8 cellular contexts compared by ENCODE assay signal in the genomic region with DNA sequence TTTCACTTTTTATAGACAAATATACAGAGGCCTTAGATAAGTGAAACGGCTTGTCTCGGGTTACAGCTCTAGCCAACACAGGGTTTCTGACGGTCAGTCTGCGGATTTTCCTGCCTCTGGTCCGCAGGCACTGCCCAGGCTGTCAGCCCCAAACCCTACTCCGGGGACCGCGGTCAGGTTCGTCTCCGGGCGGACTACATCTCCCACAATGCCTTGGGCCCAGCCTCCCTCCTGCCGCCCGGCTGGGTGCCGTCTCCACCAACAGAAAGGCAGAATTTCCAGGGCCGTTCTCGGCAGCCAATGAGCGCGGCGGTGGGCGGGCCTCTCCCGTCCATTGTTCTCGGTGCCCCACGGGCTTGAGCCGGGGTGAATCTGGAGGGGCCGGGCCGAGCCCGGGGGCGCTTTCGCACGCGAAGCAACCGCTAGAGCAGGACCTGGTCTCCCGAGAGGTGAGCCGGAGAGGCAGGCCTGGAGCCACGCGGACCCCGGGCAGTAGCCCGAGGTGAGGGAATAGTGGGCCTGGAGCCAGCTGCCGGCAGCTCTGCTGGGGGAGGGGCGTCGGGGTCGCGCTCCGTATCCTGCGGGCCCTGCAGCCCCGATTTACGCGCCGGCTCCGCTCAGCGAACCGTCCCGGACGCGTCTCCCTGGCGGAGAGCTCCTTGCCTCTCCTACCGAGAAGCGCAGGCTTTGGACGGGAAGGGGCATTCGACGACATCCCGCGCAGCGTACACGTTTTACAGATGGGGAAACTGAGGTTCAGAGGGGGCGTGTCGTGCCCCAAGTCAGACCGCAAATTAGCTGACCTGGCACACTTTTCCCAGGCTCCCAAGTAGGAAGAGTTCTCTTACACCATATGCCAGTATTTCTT. TPM values are rescaled to one million over a fixed set of nuclear protein-coding genes. Genes with fewer than 3 reads are reported as not detected.
DNase-seq lines count a peak whose midpoint lies in the region; ATAC-seq and TF ChIP-seq lines count a peak whose summit lies in the region.

Gene ZSCAN2 (plus strand): TSS at position 323 of the 868 bp plus-strand sequence. CDS start 2,919 bp downstream, outside the sequence.

- 0% methylated on average over 28 of the region's 68 CpGs for WGBS in upper lobe of left lung, 2 donors

- TF ChIP-seq CTCF in GM13976 (IDR thresholded peaks at IDR 0.05; ENCODE audit: borderline replicate concordance, control extremely low read depth, extremely low read depth, insufficient read depth, missing control alignments): no peak
- TF ChIP-seq CTCF in upper lobe of left lung (IDR thresholded peaks at IDR 0.05): peak in 1 of 6 experiments; percentile 8

- ATAC-seq in HG02870 (IDR thresholded peaks at IDR 0.05; ENCODE audit: unreplicated experiment) (peak; percentile 86), T-cell (replicated peaks in 1 of 4) (peak; percentile 96 to 97 (median 97)), left cardiac atrium (peak; percentile 99), upper lobe of left lung (ENCODE audit: low FRiP score in 2 of 2) (peak; percentile 99)

- intact Hi-C loops in left cardiac atrium (cut with DNase I): loop anchor here (5.0 kb wide), 2 partner anchors 51 to 56 kb away; partner anchors contain the start of genes NMB (in 1 of the 2) and WDR73 (in 1 of the 2)
- intact Hi-C loops in posterior vena cava (cut with DNase I): loop anchor here (10.0 kb wide), 2 partner anchors 144 to 324 kb away; partner anchors contain the start of gene ZNF592 (in 1 of the 2)

- no peaks in the 10 kb centered on the region for H3K27me3 ChIP-seq in upper lobe of left lung

- TF ChIP-seq POLR2A in upper lobe of left lung (IDR thresholded peaks at IDR 0.05): peak in 1 of 4 donors; percentile 44

- no peaks in the 10 kb centered on the region for H3K9me3 ChIP-seq in upper lobe of left lung

- peak within 1 kb of the TSS; percentile 77 to 93 for H3K27ac Mint-ChIP-seq in T-cell

- H3K4me1 Mint-ChIP-seq in T-cell: peaks cover 72 to 76% (median 74%) of the 10 kb centered on the region in 3 donors

- no peak for TF ChIP-seq EP300 in upper lobe of left lung (IDR thresholded peaks at IDR 0.05)

- peak within 1 kb of the TSS; percentile 95 for H3K4me3 Mint-ChIP-seq in T-cell

- H3K27me3 Mint-ChIP-seq in T-cell: no peaks in the 10 kb centered on the region

- H3K36me3 ChIP-seq in upper lobe of left lung: peaks cover 0 to 3% (median 0%) of the 10 kb centered on the region in 4 donors

- POLR2A ChIA-PET in T-cell (lab: Charles Lee): interaction anchor here in 1 of 2 donors (0.7 to 1.7 kb wide), 2 partner anchors 24 to 31 kb away, joined by 3 to 4 read pairs; no protein-coding TSS in a partner anchor

- H3K36me3 Mint-ChIP-seq in T-cell: peaks cover 15% of the 10 kb centered on the region

- in situ Hi-C loops in GM13976 (cut with MboI; ENCODE audit: low sequenced_read_pairs, unreplicated experiment): loop anchor here (25.0 kb wide), 1 partner anchor 586 kb away; no protein-coding TSS in a partner anchor

- CTCF ChIA-PET in T-cell (lab: Charles Lee): interaction anchor here (0.7 to 1.4 kb wide), 6 partner anchors 10 to 58 kb away, joined by 3 to 5 read pairs (median 4); no protein-coding TSS in a partner anchor

- DNase-seq in GM13976 (ENCODE audit: low spot score) (peak; percentile 95), NCI-H146 (lab: John Stamatoyannopoulos, UW) (peak; percentile 91), T-cell (peak; percentile 83 to 96 (median 91)), amniotic stem cell (lab: John Stamatoyannopoulos, UW) (peak; percentile 96), left cardiac atrium (peak; percentile 97), posterior vena cava (ENCODE audit: low spot score) (peak; percentile 98), upper lobe of left lung (peak; percentile 97 to 99)

- peaks cover 5 to 28% (median 17%) of the 10 kb centered on the region in 4 donors for H3K4me1 ChIP-seq in upper lobe of left lung

- H3K27ac ChIP-seq in upper lobe of left lung: peak within 1 kb of the TSS; percentile 39 to 83 (median 72)

- peak within 1 kb of the TSS; percentile 79 to 96 (median 90) for H3K4me3 ChIP-seq in upper lobe of left lung

- no peaks in the 10 kb centered on the region for H3K9me3 Mint-ChIP-seq in T-cell

RNA-seq across cellular contexts. Expression of gene ZSCAN2, which starts in this region (rescaled TPM):
- total RNA-seq in T-cell (10 to 100 TPM in 3 of 5 donors, 1 to 10 TPM in 2; 7.6 to 15.5 (median 12.5) TPM), left cardiac atrium (1 to 10 TPM; 4.5 to 5.0 TPM), posterior vena cava (1 to 10 TPM; 3.0 to 4.7 TPM), upper lobe of left lung (10 to 100 TPM in 1 of 6 donors, 1 to 10 TPM in 5; 4.1 to 11.0 (median 5.9) TPM)

Comparison
In these comparisons a context has a peak if more than half of its experiments do, and no peak if none do; other contexts are left out.
1. Peak in every context shown above with its lines: DNase-seq, ATAC-seq, H3K4me3 ChIP-seq and H3K27ac ChIP-seq.